Comparison of ENCODE assay signal across 9 cellular contexts in the genomic region with DNA sequence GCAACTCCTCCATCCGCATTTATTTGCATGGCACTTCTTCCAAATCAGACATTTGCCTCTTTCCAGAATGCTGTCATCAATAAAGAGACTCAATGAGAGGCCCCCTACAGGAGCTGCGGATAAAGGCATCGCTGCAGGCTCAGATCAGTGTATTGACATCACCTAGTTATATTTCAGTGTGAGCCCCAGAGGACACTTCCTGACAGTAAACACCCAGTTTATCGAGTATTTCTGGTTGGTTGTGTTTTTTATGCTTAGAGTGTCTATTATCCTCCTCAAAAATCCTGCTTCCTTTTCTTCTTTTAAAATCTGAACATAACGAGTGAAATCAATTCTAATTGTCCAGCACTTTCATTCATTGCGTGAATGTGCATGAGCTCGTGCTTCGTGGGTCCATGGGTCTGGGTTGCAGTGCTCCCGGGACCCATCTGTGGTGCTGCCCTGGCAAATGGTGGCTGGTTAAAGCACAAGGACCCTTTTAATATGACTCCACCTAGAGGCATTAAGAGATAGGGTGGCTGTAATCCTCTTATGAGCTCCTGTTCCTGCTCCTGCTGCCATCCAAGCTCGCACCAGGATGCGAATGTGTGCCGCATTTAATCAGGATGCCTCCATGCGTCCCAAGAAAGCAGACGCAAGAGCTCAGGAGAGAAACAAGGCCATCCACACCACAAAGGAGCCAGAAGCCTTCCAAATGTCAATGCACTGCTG. TPM values are rescaled to one million over a fixed set of nuclear protein-coding genes. Genes with fewer than 3 reads are reported as not detected.
A peak's percentile ranks its signal among the peaks of the same experiment; 100 is the strongest.
DNase-seq lines count a peak whose midpoint lies in the region; ATAC-seq and TF ChIP-seq lines count a peak whose summit lies in the region.
"Had no signal": no experiment of that assay in that cellular context is flagged by ENCODE, and none has a peak within 500 bp of the region (broad histone marks: within the 10 kb centered on the region; RNA-seq: fewer than 3 reads in every experiment).

No MANE protein-coding gene starts in this region.

- no peak for TF ChIP-seq POLR2A in NB4 (IDR thresholded peaks at IDR 0.05; ENCODE audit: extremely low read depth, insufficient read length)

- H3K9ac ChIP-seq in stomach smooth muscle (ENCODE audit: low read length in 2 of 2), result no peak overlapping the region

- TF ChIP-seq CTCF in NB4 (IDR thresholded peaks at IDR 0.05; ENCODE audit: low read depth, low read length) (peak; percentile 50), epithelial cell of proximal tubule (conservative IDR thresholded peaks at IDR 0.05; ENCODE audit: low read depth, low read length) (peak; percentile 50)

- peak; percentile 44 for ATAC-seq in activated CD4-positive, alpha-beta T cell treated with anti-CD3 and anti-CD28 coated beads for 36 hours
- no peak for ATAC-seq in HG03460 (IDR thresholded peaks at IDR 0.05; ENCODE audit: unreplicated experiment)

- peak; percentile 26 for DNase-seq in activated CD4-positive, alpha-beta T cell treated with anti-CD3 and anti-CD28 coated beads for 36 hours
- no peak for DNase-seq in activated CD4-positive, alpha-beta T cell treated with anti-CD3 and anti-CD28 coated beads for 4 hours
- peak; percentile 15 for DNase-seq in NB4 (ENCODE audit: low read depth)
- no peak for DNase-seq in epithelial cell of proximal tubule (ENCODE audit: low read depth)
- DNase-seq in activated gamma-delta T cell (lab: John Stamatoyannopoulos, UW), result no peak
- no peak for DNase-seq in hippocampal formation (lab: John Stamatoyannopoulos, UW)
- DNase-seq: activated naive CD8-positive, alpha-beta T cell treated with anti-CD3 and anti-CD28 coated beads, Interleukin-2, amount 10 ng/mL, durations not matched to agents 7 days and 5 days had no signal

- peaks cover 2% of the 10 kb centered on the region for H3K27me3 Mint-ChIP-seq in activated CD4-positive, alpha-beta T cell treated with anti-CD3 and anti-CD28 coated beads for 36 hours

- no peaks in the 10 kb centered on the region for H3K9me3 ChIP-seq in stomach smooth muscle (ENCODE audit: control insufficient read depth in 2 of 2, low read length in 2 of 2)

- no peaks in the 10 kb centered on the region for H3K27me3 ChIP-seq in stomach smooth muscle (ENCODE audit: control insufficient read depth in 1 of 2, insufficient read depth in 2 of 2, low read length in 2 of 2)

- POLR2A ChIA-PET in activated CD4-positive, alpha-beta T cell treated with anti-CD3 and anti-CD28 coated beads for 36 hours (lab: Charles Lee), result no interaction called here

- H3K36me3 Mint-ChIP-seq in activated CD4-positive, alpha-beta T cell treated with anti-CD3 and anti-CD28 coated beads for 36 hours (ENCODE audit: low read depth), result no peaks in the 10 kb centered on the region

- H3K4me3 Mint-ChIP-seq in activated CD4-positive, alpha-beta T cell treated with anti-CD3 and anti-CD28 coated beads for 36 hours, result no peak overlapping the region
- H3K4me3 Mint-ChIP-seq: activated naive CD8-positive, alpha-beta T cell treated with anti-CD3 and anti-CD28 coated beads, Interleukin-2, amount 10 ng/mL, durations not matched to agents 7 days and 5 days had no signal

- no peak overlapping the region for H3K27ac Mint-ChIP-seq in activated CD4-positive, alpha-beta T cell treated with anti-CD3 and anti-CD28 coated beads for 36 hours
- H3K27ac Mint-ChIP-seq: activated naive CD8-positive, alpha-beta T cell treated with anti-CD3 and anti-CD28 coated beads, Interleukin-2, amount 10 ng/mL, durations not matched to agents 7 days and 5 days had no signal

- H3K4me3 ChIP-seq in NB4 (ENCODE audit: low read depth, low read length) (no peak overlapping the region), epithelial cell of proximal tubule (ENCODE audit: low read depth, low read length) (no peak overlapping the region), stomach smooth muscle (ENCODE audit: low read length in 2 of 2) (no peak overlapping the region)

- peaks cover 47 to 56% of the 10 kb centered on the region in 2 donors for H3K36me3 ChIP-seq in stomach smooth muscle (ENCODE audit: control insufficient read depth in 2 of 2, insufficient read depth in 2 of 2, low read length in 2 of 2)

- intact Hi-C loops in activated CD4-positive, alpha-beta T cell treated with anti-CD3 and anti-CD28 coated beads for 36 hours (cut with DNase I, micrococcal nuclease), result no loop called here

- CTCF ChIA-PET in activated CD4-positive, alpha-beta T cell treated with anti-CD3 and anti-CD28 coated beads for 36 hours (lab: Charles Lee), result interaction anchor here (0.6 to 1.2 kb wide), 3 partner anchors 10 to 398 kb away, joined by 3 to 5 read pairs (median 5); no protein-coding TSS in a partner anchor

- H3K9me3 Mint-ChIP-seq in activated CD4-positive, alpha-beta T cell treated with anti-CD3 and anti-CD28 coated beads for 36 hours (ENCODE audit: low read depth), result no peaks in the 10 kb centered on the region
- H3K9me3 Mint-ChIP-seq: activated naive CD8-positive, alpha-beta T cell treated with anti-CD3 and anti-CD28 coated beads, Interleukin-2, amount 10 ng/mL, durations not matched to agents 7 days and 5 days had no signal

- peak overlapping the region; percentile 69 for H3K27ac ChIP-seq in stomach smooth muscle (ENCODE audit: low read length)

- H3K4me1 ChIP-seq in stomach smooth muscle (ENCODE audit: control insufficient read depth, insufficient read depth, low read length), result peaks cover 92% of the 10 kb centered on the region

- peaks cover 1% of the 10 kb centered on the region for H3K4me1 Mint-ChIP-seq in activated CD4-positive, alpha-beta T cell treated with anti-CD3 and anti-CD28 coated beads for 36 hours
- H3K4me1 Mint-ChIP-seq: activated naive CD8-positive, alpha-beta T cell treated with anti-CD3 and anti-CD28 coated beads, Interleukin-2, amount 10 ng/mL, durations not matched to agents 7 days and 5 days had no signal

RNA-seq across cellular contexts. Expression of a gene that starts 38.9 kb away (rescaled TPM):
- total RNA-seq in activated CD4-positive, alpha-beta T cell treated with anti-CD3 and anti-CD28 coated beads for 36 hours, result 1 to 10 TPM; 1.5 to 3.8 TPM
- total RNA-seq in epithelial cell of proximal tubule, result 30.4 and 36.5 TPM in 2 replicates

Comparison
In these comparisons a context has a peak if more than half of its experiments do, and no peak if none do; other contexts are left out.
1. DNase-seq: peak in activated CD4-positive, alpha-beta T cell treated with anti-CD3 and anti-CD28 coated beads for 36 hours (single experiment) and NB4 (single experiment); none in activated CD4-positive, alpha-beta T cell treated with anti-CD3 and anti-CD28 coated beads for 4 hours (0 of 2), epithelial cell of proximal tubule (single experiment), activated gamma-delta T cell (single experiment) and hippocampal formation (0 of 2).